In genomic region chr5:74556631-74557595, GRCh38 we compare ENCODE assay signal across 14 cellular contexts.
DNase-seq lines count a peak whose midpoint lies in the region; FAIRE-seq and TF ChIP-seq lines count a peak whose summit lies in the region.
"Had no signal": no experiment of that assay in that cellular context is flagged by ENCODE, and none has a peak within 500 bp of the region (broad histone marks: within the 10 kb centered on the region; RNA-seq: fewer than 3 reads in every experiment).

No MANE protein-coding gene starts in this region.

- in situ Hi-C loops in mammary epithelial cell (cut with MboI; ENCODE audit: low sequenced_read_pairs in 2 of 2) = no loop called here

- H3K4me1 ChIP-seq in mammary epithelial cell (ENCODE audit: insufficient read depth, low read length) (peaks cover 14% of the 10 kb centered on the region), keratinocyte (ENCODE audit: control insufficient read depth, extremely low read depth, insufficient read depth, low read length) (peaks cover 5% of the 10 kb centered on the region), sigmoid colon (no peaks in the 10 kb centered on the region)

- peak overlapping the region; percentile 8 for H3K4me2 ChIP-seq in mammary epithelial cell (ENCODE audit: insufficient read depth, low read depth, low read length)
- H3K4me2 ChIP-seq in keratinocyte (ENCODE audit: control insufficient read depth, extremely low read depth, insufficient read depth, low read depth, low read length) = no peak overlapping the region

- no peak for TF ChIP-seq POLR2A in sigmoid colon (IDR thresholded peaks at IDR 0.05)

- peak overlapping the region; percentile 54 for H2AFZ ChIP-seq in mammary epithelial cell (ENCODE audit: low read depth, low read length)
- H2AFZ ChIP-seq in keratinocyte (ENCODE audit: control insufficient read depth, low read length) = no peak overlapping the region

- DNase-seq in COLO829 (ENCODE audit: low spot score) (peak; percentile 57), NCI-H2227 (lab: John Stamatoyannopoulos, UW; ENCODE audit: unreplicated experiment) (peak; percentile 46), mammary epithelial cell (peak; percentile 75), keratinocyte (ENCODE audit: low read depth, low spot score) (no peak), NAMALWA (ENCODE audit: low spot score) (no peak), midbrain (lab: John Stamatoyannopoulos, UW) (no peak), sigmoid colon (no peak)
- no peak for DNase-seq in activated CD4-positive, CD25-positive, alpha-beta regulatory T cell (lab: John Stamatoyannopoulos, UW)
- DNase-seq: activated CD8-positive, alpha-beta T cell treated with anti-CD3 and anti-CD28 coated beads, Interleukin-2, amount 10 ng/mL, durations not matched to agents 7 days and 5 days; effector memory CD4-positive, alpha-beta T cell; head of caudate nucleus; kidney glomerular epithelial cell; posterior cingulate gyrus had no signal

- FAIRE-seq in keratinocyte (lab: Jason Lieb, UNC) = peak; percentile 88

- H3K36me3 ChIP-seq in mammary epithelial cell (ENCODE audit: insufficient read depth, low read length) = no peaks in the 10 kb centered on the region
- no peaks in the 10 kb centered on the region for H3K36me3 ChIP-seq in keratinocyte (ENCODE audit: control insufficient read depth in 2 of 2, extremely low read depth in 1 of 2, insufficient read depth in 2 of 2, low read length in 2 of 2)
- no peaks in the 10 kb centered on the region for H3K36me3 ChIP-seq in sigmoid colon

- 37% methylated on average over 6 of the region's 6 CpGs for WGBS in mammary epithelial cell (ENCODE audit: low coverage, missing lambda C conversion rate)
- WGBS in sigmoid colon, 2 donors = 81 to 94% methylated on average over 6 of the region's 6 CpGs

- H3K9ac ChIP-seq in mammary epithelial cell (ENCODE audit: insufficient read depth, low read length) (no peak overlapping the region), keratinocyte (ENCODE audit: control insufficient read depth, extremely low read depth, insufficient read depth, low read length) (no peak overlapping the region)

- dilution Hi-C loops in mammary epithelial cell (cut with HindIII; ENCODE audit: low sequenced_read_pairs) (no loop called here), keratinocyte (cut with MboI; ENCODE audit: extremely low pct_ligation_motif_present, low sequenced_read_pairs) (no loop called here)

- H3K79me2 ChIP-seq in mammary epithelial cell (ENCODE audit: insufficient read depth, low read length) (no peaks in the 10 kb centered on the region), keratinocyte (ENCODE audit: control insufficient read depth, insufficient read depth, low read length) (no peaks in the 10 kb centered on the region)

- H3K27ac ChIP-seq in mammary epithelial cell (ENCODE audit: insufficient read depth, low read depth, low read length) = no peak overlapping the region
- no peak overlapping the region for H3K27ac ChIP-seq in keratinocyte (ENCODE audit: control insufficient read depth, insufficient read depth, low read length)
- H3K27ac ChIP-seq in sigmoid colon = no peak overlapping the region
- H3K27ac ChIP-seq: SK-N-MC had no signal

- TF ChIP-seq EP300 in sigmoid colon (IDR thresholded peaks at IDR 0.05) = no peak

- TF ChIP-seq CTCF in mammary epithelial cell (conservative IDR thresholded peaks at IDR 0.05 in 1 of 2, IDR thresholded peaks at IDR 0.05 in 1 of 2; ENCODE audit: extremely low read depth in 1 of 2, insufficient read depth in 1 of 2, low read depth in 1 of 2, low read length in 2 of 2) (no peak), keratinocyte (optimal IDR thresholded peaks at IDR 0.05 in 1 of 3, IDR thresholded peaks at IDR 0.05 in 1 of 3, conservative IDR thresholded peaks at IDR 0.05 in 1 of 3; ENCODE audit: extremely low read depth in 1 of 3, insufficient read depth in 2 of 3, low read length in 3 of 3) (no peak), sigmoid colon (IDR thresholded peaks at IDR 0.05) (no peak)

- H3K4me3 ChIP-seq in mammary epithelial cell (replicated peaks in 1 of 3; ENCODE audit: insufficient read depth in 1 of 3, low read depth in 2 of 3, low read length in 3 of 3) (no peak overlapping the region), keratinocyte (ENCODE audit: control insufficient read depth in 2 of 3, extremely low read depth in 1 of 3, insufficient read depth in 2 of 3, low read depth in 1 of 3, low read length in 3 of 3) (no peak overlapping the region), sigmoid colon (no peak overlapping the region)
- H3K4me3 ChIP-seq: SK-N-MC had no signal

- no TSS peak for BruUV-seq in mammary epithelial cell (replicated peaks; lab: Mats Ljungman, UMichigan)

- H3K9me3 ChIP-seq in mammary epithelial cell (replicated peaks; ENCODE audit: insufficient read depth, low read length) (no peaks in the 10 kb centered on the region), keratinocyte (ENCODE audit: control insufficient read depth, low read depth, low read length) (no peaks in the 10 kb centered on the region), sigmoid colon (no peaks in the 10 kb centered on the region)

- H3K9me1 ChIP-seq in keratinocyte (ENCODE audit: control insufficient read depth, extremely low read depth, insufficient read depth, low read length) = no peaks in the 10 kb centered on the region

- CTCF ChIA-PET in mammary epithelial cell (lab: Charles Lee; ENCODE audit: low non-redundant PET) = no interaction called here

- H3K27me3 ChIP-seq in mammary epithelial cell (ENCODE audit: insufficient read depth, low read length) (no peaks in the 10 kb centered on the region), keratinocyte (ENCODE audit: control insufficient read depth, extremely low read depth, insufficient read depth, low read length) (no peaks in the 10 kb centered on the region), sigmoid colon (no peaks in the 10 kb centered on the region)

- intact Hi-C loops in mammary epithelial cell (cut with micrococcal nuclease) = loop anchor here (5.0 kb wide), 1 partner anchor 240 kb away; no protein-coding TSS in a partner anchor
- intact Hi-C loops in sigmoid colon (cut with DNase I) = no loop called here

- no peaks in the 10 kb centered on the region for H4K20me1 ChIP-seq in mammary epithelial cell (ENCODE audit: insufficient read depth, low read length)
- no peaks in the 10 kb centered on the region for H4K20me1 ChIP-seq in keratinocyte (ENCODE audit: control insufficient read depth, extremely low read depth, insufficient read depth, low read length)

Comparison
In these comparisons a context has a peak if more than half of its experiments do, and no peak if none do; other contexts are left out.
1. DNase-seq: peak in COLO829 (single experiment), NCI-H2227 (single experiment) and mammary epithelial cell (single experiment); none in keratinocyte (single experiment), NAMALWA (single experiment), midbrain (single experiment), activated CD4-positive, CD25-positive, alpha-beta regulatory T cell (0 of 4) and sigmoid colon (single experiment).